Comparison of ENCODE assay signal across 1 cellular context in the genomic region with DNA sequence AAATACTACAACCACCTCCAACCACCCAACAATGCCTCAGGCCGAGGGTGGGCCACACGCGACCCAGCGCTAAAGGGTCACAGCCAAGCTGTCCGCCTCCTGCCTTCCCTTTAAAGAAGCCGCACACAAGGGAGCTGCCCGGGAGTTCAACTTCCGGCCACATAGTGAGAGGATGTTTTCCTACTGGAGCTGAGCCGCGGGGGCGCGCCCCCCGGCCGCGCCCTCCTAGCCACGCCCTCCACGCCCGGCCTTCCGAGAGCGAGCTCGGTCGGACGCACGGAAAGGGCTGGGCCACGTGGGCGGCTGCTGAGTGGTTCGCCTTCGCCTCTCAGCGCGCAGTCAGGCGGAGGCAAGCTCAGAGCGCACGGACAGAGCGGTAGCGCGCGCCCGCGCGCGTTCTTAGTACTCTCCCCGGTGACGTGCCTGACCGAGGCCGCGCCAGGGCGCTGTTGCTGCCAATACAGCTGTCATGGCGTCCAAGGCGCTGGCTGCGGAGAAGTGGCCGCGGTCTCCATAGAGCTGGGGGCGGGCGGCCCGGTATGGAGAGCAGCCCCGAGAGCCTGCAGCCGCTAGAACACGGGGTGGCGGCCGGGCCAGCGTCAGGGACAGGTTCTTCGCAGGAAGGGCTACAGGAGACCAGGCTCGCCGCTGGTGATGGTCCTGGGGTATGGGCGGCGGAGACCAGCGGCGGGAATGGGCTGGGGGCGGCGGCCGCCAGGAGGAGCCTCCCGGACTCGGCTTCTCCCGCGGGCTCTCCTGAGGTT.
TF ChIP-seq lines count a peak whose summit lies in the region.

A gene with protein sequence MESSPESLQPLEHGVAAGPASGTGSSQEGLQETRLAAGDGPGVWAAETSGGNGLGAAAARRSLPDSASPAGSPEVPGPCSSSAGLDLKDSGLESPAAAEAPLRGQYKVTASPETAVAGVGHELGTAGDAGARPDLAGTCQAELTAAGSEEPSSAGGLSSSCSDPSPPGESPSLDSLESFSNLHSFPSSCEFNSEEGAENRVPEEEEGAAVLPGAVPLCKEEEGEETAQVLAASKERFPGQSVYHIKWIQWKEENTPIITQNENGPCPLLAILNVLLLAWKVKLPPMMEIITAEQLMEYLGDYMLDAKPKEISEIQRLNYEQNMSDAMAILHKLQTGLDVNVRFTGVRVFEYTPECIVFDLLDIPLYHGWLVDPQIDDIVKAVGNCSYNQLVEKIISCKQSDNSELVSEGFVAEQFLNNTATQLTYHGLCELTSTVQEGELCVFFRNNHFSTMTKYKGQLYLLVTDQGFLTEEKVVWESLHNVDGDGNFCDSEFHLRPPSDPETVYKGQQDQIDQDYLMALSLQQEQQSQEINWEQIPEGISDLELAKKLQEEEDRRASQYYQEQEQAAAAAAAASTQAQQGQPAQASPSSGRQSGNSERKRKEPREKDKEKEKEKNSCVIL (plus strand): TSS at position 446 of the 764 bp plus-strand sequence. CDS start 94 bp downstream, at position 540.

TF ChIP-seq in HepG2, 621 proteins besides CTCF, POLR2A, EP300 and RAD21 (continued from another document and continues in another):
- TF ChIP-seq ZNF282 (IDR thresholded peaks at IDR 0.05; ENCODE audit: partially characterized antibody) (no peak), ZNF292 (CRISPR knock-in tag; IDR thresholded peaks at IDR 0.05; ENCODE audit: borderline replicate concordance, low read depth) (peak; percentile 46), ZSCAN30 (CRISPR knock-in tag; IDR thresholded peaks at IDR 0.05) (no peak), REPIN1 (CRISPR knock-in tag; IDR thresholded peaks at IDR 0.05; ENCODE audit: borderline replicate concordance, low read depth) (no peak), ZNF350 (CRISPR knock-in tag; IDR thresholded peaks at IDR 0.05; ENCODE audit: borderline replicate concordance, low read depth) (peak; percentile 88; the same call in 1 of the 2 replicates), RBM22 (optimal IDR thresholded peaks at IDR 0.05; ENCODE audit: low read length) (no peak), HDAC1 (CRISPR knock-in tag; IDR thresholded peaks at IDR 0.05) (peak; percentile 91), PCBP2 (optimal IDR thresholded peaks at IDR 0.05; ENCODE audit: low read depth, low read length, poor library complexity, severe bottlenecking) (no peak), JDP2 (CRISPR knock-in tag; IDR thresholded peaks at IDR 0.05; ENCODE audit: borderline replicate concordance) (no peak), MED13 (CRISPR knock-in tag; IDR thresholded peaks at IDR 0.05) (no peak; the same call in 1 of the 2 replicates), NBN (conservative IDR thresholded peaks at IDR 0.05) (no peak), ZNF720 (CRISPR knock-in tag; IDR thresholded peaks at IDR 0.05) (no peak), ZSCAN20 (CRISPR knock-in tag; IDR thresholded peaks at IDR 0.05; ENCODE audit: borderline replicate concordance) (no peak), CREM (IDR thresholded peaks at IDR 0.05) (peak; percentile 48; the same call in 1 of the 2 replicates), CREM (CRISPR knock-in tag; IDR thresholded peaks at IDR 0.05) (no peak), NR2F2 (IDR thresholded peaks at IDR 0.05; ENCODE audit: borderline replicate concordance, low read depth) (0 out of 2 replicates have a peak, but pooled peaks have one; percentile 65), POLR2AphosphoS2 (IDR thresholded peaks at IDR 0.05; ENCODE audit: low read depth, low read length) (no peak), SPEN (CRISPR knock-in tag; IDR thresholded peaks at IDR 0.05; ENCODE audit: low read depth) (peak; percentile 72; the same call in 1 of the 2 replicates), ZNF772 (CRISPR knock-in tag; IDR thresholded peaks at IDR 0.05) (peak; percentile 71), ZNF274 (CRISPR knock-in tag; IDR thresholded peaks at IDR 0.05) (peak; percentile 92), MAF1 (CRISPR knock-in tag; IDR thresholded peaks at IDR 0.05; ENCODE audit: borderline replicate concordance) (no peak; the same call in 1 of the 2 replicates), NCOR1 (IDR thresholded peaks at IDR 0.05; ENCODE audit: borderline replicate concordance, low read length) (peak; percentile 71; the same call in 1 of the 2 replicates), ZNF10 (CRISPR knock-in tag; IDR thresholded peaks at IDR 0.05; ENCODE audit: borderline replicate concordance, low read depth) (no peak), ZNF12 (CRISPR knock-in tag; IDR thresholded peaks at IDR 0.05) (0 out of 2 replicates have a peak, but pooled peaks have one; percentile 24), MLLT10 (CRISPR knock-in tag; IDR thresholded peaks at IDR 0.05) (no peak), RBFOX2 (IDR thresholded peaks at IDR 0.05; ENCODE audit: low read depth, low read length) (peak; percentile 97), NAIF1 (CRISPR knock-in tag; IDR thresholded peaks at IDR 0.05; ENCODE audit: borderline replicate concordance) (peak; percentile 79; the same call in 1 of the 2 replicates)
- TF ChIP-seq, protein P1, sequence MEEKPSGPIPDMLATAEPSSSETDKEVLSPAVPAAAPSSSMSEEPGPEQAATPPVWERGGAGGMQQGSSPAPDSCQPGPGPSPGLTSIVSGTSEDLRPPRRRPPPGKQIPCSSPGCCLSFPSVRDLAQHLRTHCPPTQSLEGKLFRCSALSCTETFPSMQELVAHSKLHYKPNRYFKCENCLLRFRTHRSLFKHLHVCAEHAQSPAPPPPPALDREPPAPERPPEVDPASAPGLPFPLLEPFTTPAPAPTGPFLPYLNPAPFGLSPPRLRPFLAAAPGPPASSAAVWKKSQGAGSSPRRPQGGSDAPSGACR (CRISPR knock-in tag; IDR thresholded peaks at IDR 0.05): peak; percentile 83; the same call in 1 of the 2 replicates
- TF ChIP-seq, protein P2, sequence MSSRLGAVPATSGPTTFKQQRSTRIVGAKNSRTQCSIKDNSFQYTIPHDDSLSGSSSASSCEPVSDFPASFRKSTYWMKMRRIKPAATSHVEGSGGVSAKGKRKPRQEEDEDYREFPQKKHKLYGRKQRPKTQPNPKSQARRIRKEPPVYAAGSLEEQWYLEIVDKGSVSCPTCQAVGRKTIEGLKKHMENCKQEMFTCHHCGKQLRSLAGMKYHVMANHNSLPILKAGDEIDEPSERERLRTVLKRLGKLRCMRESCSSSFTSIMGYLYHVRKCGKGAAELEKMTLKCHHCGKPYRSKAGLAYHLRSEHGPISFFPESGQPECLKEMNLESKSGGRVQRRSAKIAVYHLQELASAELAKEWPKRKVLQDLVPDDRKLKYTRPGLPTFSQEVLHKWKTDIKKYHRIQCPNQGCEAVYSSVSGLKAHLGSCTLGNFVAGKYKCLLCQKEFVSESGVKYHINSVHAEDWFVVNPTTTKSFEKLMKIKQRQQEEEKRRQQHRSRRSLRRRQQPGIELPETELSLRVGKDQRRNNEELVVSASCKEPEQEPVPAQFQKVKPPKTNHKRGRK (CRISPR knock-in tag; IDR thresholded peaks at IDR 0.05): no peak
- TF ChIP-seq, protein P3, sequence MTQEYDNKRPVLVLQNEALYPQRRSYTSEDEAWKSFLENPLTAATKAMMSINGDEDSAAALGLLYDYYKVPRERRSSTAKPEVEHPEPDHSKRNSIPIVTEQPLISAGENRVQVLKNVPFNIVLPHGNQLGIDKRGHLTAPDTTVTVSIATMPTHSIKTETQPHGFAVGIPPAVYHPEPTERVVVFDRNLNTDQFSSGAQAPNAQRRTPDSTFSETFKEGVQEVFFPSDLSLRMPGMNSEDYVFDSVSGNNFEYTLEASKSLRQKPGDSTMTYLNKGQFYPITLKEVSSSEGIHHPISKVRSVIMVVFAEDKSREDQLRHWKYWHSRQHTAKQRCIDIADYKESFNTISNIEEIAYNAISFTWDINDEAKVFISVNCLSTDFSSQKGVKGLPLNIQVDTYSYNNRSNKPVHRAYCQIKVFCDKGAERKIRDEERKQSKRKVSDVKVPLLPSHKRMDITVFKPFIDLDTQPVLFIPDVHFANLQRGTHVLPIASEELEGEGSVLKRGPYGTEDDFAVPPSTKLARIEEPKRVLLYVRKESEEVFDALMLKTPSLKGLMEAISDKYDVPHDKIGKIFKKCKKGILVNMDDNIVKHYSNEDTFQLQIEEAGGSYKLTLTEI (CRISPR knock-in tag; conservative IDR thresholded peaks at IDR 0.05): no peak
- TF ChIP-seq, protein P4, sequence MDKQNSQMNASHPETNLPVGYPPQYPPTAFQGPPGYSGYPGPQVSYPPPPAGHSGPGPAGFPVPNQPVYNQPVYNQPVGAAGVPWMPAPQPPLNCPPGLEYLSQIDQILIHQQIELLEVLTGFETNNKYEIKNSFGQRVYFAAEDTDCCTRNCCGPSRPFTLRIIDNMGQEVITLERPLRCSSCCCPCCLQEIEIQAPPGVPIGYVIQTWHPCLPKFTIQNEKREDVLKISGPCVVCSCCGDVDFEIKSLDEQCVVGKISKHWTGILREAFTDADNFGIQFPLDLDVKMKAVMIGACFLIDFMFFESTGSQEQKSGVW (CRISPR knock-in tag; IDR thresholded peaks at IDR 0.05; ENCODE audit: borderline replicate concordance): no peak
- TF ChIP-seq, protein P5, sequence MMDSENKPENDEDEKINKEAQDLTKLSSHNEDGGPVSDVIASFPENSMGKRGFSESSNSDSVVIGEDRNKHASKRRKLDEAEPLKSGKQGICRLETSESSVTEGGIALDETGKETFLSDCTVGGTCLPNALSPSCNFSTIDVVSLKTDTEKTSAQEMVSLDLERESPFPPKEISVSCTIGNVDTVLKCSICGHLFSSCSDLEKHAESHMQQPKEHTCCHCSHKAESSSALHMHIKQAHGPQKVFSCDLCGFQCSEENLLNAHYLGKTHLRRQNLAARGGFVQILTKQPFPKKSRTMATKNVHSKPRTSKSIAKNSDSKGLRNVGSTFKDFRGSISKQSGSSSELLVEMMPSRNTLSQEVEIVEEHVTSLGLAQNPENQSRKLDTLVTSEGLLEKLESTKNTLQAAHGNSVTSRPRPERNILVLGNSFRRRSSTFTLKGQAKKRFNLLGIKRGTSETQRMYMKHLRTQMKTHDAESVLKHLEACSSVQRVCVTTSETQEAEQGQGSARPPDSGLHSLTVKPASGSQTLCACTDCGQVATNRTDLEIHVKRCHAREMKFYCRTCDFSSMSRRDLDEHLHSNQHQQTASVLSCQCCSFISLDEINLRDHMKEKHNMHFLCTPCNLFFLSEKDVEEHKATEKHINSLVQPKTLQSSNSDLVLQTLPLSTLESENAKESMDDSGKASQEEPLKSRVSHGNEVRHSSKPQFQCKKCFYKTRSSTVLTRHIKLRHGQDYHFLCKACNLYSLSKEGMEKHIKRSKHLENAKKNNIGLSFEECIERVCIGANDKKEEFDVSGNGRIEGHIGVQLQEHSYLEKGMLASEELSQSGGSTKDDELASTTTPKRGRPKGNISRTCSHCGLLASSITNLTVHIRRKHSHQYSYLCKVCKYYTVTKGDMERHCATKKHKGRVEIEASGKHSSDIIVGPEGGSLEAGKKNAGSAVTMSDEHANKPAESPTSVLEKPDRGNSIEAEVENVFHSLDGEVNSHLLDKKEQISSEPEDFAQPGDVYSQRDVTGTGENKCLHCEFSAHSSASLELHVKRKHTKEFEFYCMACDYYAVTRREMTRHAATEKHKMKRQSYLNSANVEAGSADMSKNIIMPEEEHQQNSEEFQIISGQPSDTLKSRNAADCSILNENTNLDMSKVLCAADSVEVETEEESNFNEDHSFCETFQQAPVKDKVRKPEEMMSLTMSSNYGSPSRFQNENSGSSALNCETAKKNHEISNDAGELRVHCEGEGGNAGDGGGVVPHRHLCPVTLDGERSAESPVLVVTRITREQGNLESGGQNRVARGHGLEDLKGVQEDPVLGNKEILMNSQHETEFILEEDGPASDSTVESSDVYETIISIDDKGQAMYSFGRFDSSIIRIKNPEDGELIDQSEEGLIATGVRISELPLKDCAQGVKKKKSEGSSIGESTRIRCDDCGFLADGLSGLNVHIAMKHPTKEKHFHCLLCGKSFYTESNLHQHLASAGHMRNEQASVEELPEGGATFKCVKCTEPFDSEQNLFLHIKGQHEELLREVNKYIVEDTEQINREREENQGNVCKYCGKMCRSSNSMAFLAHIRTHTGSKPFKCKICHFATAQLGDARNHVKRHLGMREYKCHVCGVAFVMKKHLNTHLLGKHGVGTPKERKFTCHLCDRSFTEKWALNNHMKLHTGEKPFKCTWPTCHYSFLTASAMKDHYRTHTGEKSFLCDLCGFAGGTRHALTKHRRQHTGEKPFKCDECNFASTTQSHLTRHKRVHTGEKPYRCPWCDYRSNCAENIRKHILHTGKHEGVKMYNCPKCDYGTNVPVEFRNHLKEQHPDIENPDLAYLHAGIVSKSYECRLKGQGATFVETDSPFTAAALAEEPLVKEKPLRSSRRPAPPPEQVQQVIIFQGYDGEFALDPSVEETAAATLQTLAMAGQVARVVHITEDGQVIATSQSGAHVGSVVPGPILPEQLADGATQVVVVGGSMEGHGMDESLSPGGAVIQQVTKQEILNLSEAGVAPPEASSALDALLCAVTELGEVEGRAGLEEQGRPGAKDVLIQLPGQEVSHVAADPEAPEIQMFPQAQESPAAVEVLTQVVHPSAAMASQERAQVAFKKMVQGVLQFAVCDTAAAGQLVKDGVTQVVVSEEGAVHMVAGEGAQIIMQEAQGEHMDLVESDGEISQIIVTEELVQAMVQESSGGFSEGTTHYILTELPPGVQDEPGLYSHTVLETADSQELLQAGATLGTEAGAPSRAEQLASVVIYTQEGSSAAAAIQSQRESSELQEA (CRISPR knock-in tag; IDR thresholded peaks at IDR 0.05; ENCODE audit: not compliant biosample characterization): no peak
- TF ChIP-seq, protein P6, sequence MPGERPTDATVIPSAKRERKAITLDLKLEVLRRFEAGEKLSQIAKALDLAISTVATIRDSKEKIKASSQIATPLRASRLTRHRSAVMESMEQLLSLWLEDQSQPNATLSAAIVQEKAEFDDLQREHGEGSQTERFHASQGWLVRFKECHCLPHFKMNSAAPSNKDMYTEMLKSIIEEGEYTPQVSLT (CRISPR knock-in tag; IDR thresholded peaks at IDR 0.05; ENCODE audit: borderline replicate concordance, low read depth): no peak
- TF ChIP-seq, protein P7, sequence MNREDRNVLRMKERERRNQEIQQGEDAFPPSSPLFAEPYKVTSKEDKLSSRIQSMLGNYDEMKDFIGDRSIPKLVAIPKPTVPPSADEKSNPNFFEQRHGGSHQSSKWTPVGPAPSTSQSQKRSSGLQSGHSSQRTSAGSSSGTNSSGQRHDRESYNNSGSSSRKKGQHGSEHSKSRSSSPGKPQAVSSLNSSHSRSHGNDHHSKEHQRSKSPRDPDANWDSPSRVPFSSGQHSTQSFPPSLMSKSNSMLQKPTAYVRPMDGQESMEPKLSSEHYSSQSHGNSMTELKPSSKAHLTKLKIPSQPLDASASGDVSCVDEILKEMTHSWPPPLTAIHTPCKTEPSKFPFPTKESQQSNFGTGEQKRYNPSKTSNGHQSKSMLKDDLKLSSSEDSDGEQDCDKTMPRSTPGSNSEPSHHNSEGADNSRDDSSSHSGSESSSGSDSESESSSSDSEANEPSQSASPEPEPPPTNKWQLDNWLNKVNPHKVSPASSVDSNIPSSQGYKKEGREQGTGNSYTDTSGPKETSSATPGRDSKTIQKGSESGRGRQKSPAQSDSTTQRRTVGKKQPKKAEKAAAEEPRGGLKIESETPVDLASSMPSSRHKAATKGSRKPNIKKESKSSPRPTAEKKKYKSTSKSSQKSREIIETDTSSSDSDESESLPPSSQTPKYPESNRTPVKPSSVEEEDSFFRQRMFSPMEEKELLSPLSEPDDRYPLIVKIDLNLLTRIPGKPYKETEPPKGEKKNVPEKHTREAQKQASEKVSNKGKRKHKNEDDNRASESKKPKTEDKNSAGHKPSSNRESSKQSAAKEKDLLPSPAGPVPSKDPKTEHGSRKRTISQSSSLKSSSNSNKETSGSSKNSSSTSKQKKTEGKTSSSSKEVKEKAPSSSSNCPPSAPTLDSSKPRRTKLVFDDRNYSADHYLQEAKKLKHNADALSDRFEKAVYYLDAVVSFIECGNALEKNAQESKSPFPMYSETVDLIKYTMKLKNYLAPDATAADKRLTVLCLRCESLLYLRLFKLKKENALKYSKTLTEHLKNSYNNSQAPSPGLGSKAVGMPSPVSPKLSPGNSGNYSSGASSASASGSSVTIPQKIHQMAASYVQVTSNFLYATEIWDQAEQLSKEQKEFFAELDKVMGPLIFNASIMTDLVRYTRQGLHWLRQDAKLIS (CRISPR knock-in tag; IDR thresholded peaks at IDR 0.05): no peak; the same call in 1 of the 2 replicates
